In genomic region chr6:5125152-5126006, GRCh38 we compare ENCODE assay signal across 1 cellular context.
TF ChIP-seq lines count a peak whose summit lies in the region.

No MANE protein-coding gene starts in this region.

TF ChIP-seq in SK-N-SH, 30 proteins besides CTCF, POLR2A, EP300 and RAD21 (continued from another document):
- TF ChIP-seq, protein P1, sequence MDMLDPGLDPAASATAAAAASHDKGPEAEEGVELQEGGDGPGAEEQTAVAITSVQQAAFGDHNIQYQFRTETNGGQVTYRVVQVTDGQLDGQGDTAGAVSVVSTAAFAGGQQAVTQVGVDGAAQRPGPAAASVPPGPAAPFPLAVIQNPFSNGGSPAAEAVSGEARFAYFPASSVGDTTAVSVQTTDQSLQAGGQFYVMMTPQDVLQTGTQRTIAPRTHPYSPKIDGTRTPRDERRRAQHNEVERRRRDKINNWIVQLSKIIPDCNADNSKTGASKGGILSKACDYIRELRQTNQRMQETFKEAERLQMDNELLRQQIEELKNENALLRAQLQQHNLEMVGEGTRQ (IDR thresholded peaks at IDR 0.05; ENCODE audit: borderline replicate concordance, low read depth, low read length): no peak
- TF ChIP-seq NRF1 (IDR thresholded peaks at IDR 0.05; ENCODE audit: low read depth, low read length): no peak
- peak; percentile 87 for TF ChIP-seq NFIC (IDR thresholded peaks at IDR 0.05; ENCODE audit: borderline replicate concordance)
